9 cellular contexts compared by ENCODE assay signal in genomic region chr14:32576088-32576795, GRCh38.
DNase-seq lines count a peak whose midpoint lies in the region; ATAC-seq and TF ChIP-seq lines count a peak whose summit lies in the region.
"Had no signal": no experiment of that assay in that cellular context is flagged by ENCODE, and none has a peak within 500 bp of the region (broad histone marks: within the 10 kb centered on the region; RNA-seq: fewer than 3 reads in every experiment).

No MANE protein-coding gene starts in this region.

- no peaks in the 10 kb centered on the region for H3K4me1 ChIP-seq in upper lobe of right lung

- H3K4me1 Mint-ChIP-seq in nephron, result peaks cover 17% of the 10 kb centered on the region

- intact Hi-C loops in upper lobe of right lung (cut with DNase I), result no loop called here

- no peaks in the 10 kb centered on the region for H3K36me3 ChIP-seq in upper lobe of right lung

- peak; percentile 96 for TF ChIP-seq CTCF in AG09319 (IDR thresholded peaks at IDR 0.05; ENCODE audit: low read depth, low read length)
- peak; percentile 98 for TF ChIP-seq CTCF in fibroblast of mammary gland (conservative IDR thresholded peaks at IDR 0.05; ENCODE audit: control insufficient read depth, insufficient read depth, low read depth, low read length)
- peak; percentile 96 to 99 (median 98) for TF ChIP-seq CTCF in nephron (IDR thresholded peaks at IDR 0.05; ENCODE audit: unreplicated experiment in 3 of 3)
- peak; percentile 96 for TF ChIP-seq CTCF in upper lobe of right lung (IDR thresholded peaks at IDR 0.05)

- H3K27me3 ChIP-seq in upper lobe of right lung, result no peaks in the 10 kb centered on the region

- H3K4me3 ChIP-seq in fibroblast of mammary gland (ENCODE audit: control insufficient read depth, low read depth, low read length) (no peak overlapping the region), upper lobe of right lung (no peak overlapping the region)
- H3K4me3 ChIP-seq: skin epidermis had no signal

- ATAC-seq in GM18517 (IDR thresholded peaks at IDR 0.05; ENCODE audit: unreplicated experiment), result peak; percentile 69
- ATAC-seq in HG03175 (IDR thresholded peaks at IDR 0.05; ENCODE audit: unreplicated experiment), result peak; percentile 71
- peak; percentile 95 for ATAC-seq in upper lobe of right lung

- H3K4me3 Mint-ChIP-seq in nephron, result peak overlapping the region in 1 of 3 experiments; percentile 6

- peaks cover 11% of the 10 kb centered on the region for H3K27me3 Mint-ChIP-seq in nephron (ENCODE audit: low read depth)

- H3K9me3 ChIP-seq in upper lobe of right lung, result no peaks in the 10 kb centered on the region

- H3K36me3 Mint-ChIP-seq in nephron (ENCODE audit: low read depth), result no peaks in the 10 kb centered on the region

- peak overlapping the region in 1 of 3 experiments; percentile 20 for H3K27ac Mint-ChIP-seq in nephron

- H3K9me3 Mint-ChIP-seq in nephron, result no peaks in the 10 kb centered on the region

- H3K27ac ChIP-seq in upper lobe of right lung, result no peak overlapping the region
- H3K27ac ChIP-seq: skin epidermis had no signal

- DNase-seq in AG09319 (ENCODE audit: extremely low read depth, low read depth) (peak; percentile 42), NCI-H446 (lab: John Stamatoyannopoulos, UW) (peak; percentile 70 to 82), fibroblast of mammary gland (ENCODE audit: low read depth) (peak; percentile 69), upper lobe of right lung (no peak)
- DNase-seq in activated CD8-positive, alpha-beta memory T cell treated with anti-CD3 and anti-CD28 coated beads, Interleukin-2, amount 50 U/mL, for 4 hours, result peak; percentile 17
